Comparison of ENCODE assay signal across 27 cellular contexts in the genomic region with DNA sequence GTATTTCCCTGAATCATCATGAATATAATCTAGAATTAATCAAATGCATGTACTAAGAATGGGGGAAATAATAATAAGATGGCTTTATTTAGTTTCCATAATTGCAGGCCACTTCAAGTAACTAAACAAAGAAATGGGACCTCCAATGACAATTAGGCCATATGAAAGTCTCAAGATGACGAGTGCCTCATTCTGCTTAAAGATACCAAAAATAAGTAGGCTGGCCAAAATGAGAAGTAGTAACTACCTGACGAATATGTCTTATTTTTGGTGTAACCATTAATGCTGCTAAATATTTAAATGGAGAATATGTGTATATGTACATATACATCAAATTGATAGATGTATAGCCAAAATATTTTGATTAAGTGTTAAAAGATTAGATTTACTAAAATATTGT.
"Had no signal": no experiment of that assay in that cellular context is flagged by ENCODE, and none has a peak within 500 bp of the region (broad histone marks: within the 10 kb centered on the region; RNA-seq: fewer than 3 reads in every experiment).

No MANE protein-coding gene starts in this region.

- ATAC-seq: stimulated activated effector memory CD8-positive, alpha-beta T cell treated with anti-CD3 and anti-CD28 coated beads, Interleukin-12 subunit alpha, Interleukin-12 subunit beta, amount 100 ng/mL, for 72 hours; stimulated activated memory B cell treated with anti-CD40 and anti-IgM and Interleukin-4, amounts not matched to agents 10 μg/mL and 1 μg/mL and 100 μg/mL, for 72 hours; stimulated activated naive B cell treated with anti-CD40 and anti-IgM and Interleukin-4, amounts not matched to agents 10 μg/mL and 1 μg/mL and 100 μg/mL, for 72 hours; stimulated activated naive CD8-positive, alpha-beta T cell treated with anti-CD3 and anti-CD28 coated beads, Interleukin-15, amount 100 ng/mL, for 72 hours; stimulated activated naive CD8-positive, alpha-beta T cell treated with anti-CD3 and anti-CD28 coated beads, Interleukin-15, Interleukin-2, amounts not matched to agents 100 U/mL and 50 U/mL, for 24 hours; upper lobe of right lung had no signal

- H3K27ac ChIP-seq: stomach, suprapubic skin, testis, thoracic aorta, thyroid gland, tibial artery, tibial nerve, transverse colon, upper lobe of left lung, upper lobe of right lung, uterus, vagina had no signal

- H3K36me3 ChIP-seq: stomach, suprapubic skin, thoracic aorta, thyroid gland, tibial artery, tibial nerve, transverse colon, upper lobe of left lung, upper lobe of right lung, uterus, vagina had no signal

- H3K27me3 ChIP-seq: stomach, suprapubic skin, testis, thyroid gland, tibial artery, tibial nerve, transverse colon, upper lobe of left lung, upper lobe of right lung, uterus, vagina had no signal

- FAIRE-seq: urothelium cell line had no signal

- H3K4me3 ChIP-seq: stomach, suprapubic skin, testis, thoracic aorta, thyroid gland, tibial artery, tibial nerve, transverse colon, upper lobe of left lung, upper lobe of right lung, uterus, vagina had no signal

- H3K9me3 ChIP-seq: stomach, suprapubic skin, testis, thoracic aorta, thyroid gland, tibial artery, tibial nerve, transverse colon, upper lobe of left lung, upper lobe of right lung, uterus, vagina had no signal

- DNase-seq: stimulated activated CD4-positive, alpha-beta T cell treated with anti-CD3 and anti-CD28 coated beads, Interleukin-2, amount 100 ng/mL, for 48 hours; stimulated activated CD4-positive, alpha-beta T cell treated with anti-CD3 and anti-CD28 coated beads, Interleukin-4, amount 100 ng/mL, for 1 hour; stimulated activated CD4-positive, alpha-beta T cell treated with anti-CD3 and anti-CD28 coated beads, Interleukin-4, amount 100 ng/mL, for 24 hours; stimulated activated CD4-positive, alpha-beta T cell treated with anti-CD3 and anti-CD28 coated beads, Interleukin-4, amount 100 ng/mL, for 4 hours; stimulated activated CD8-positive, alpha-beta memory T cell treated with anti-CD3 and anti-CD28 coated beads, Interleukin-4, amount 100 ng/mL, for 48 hours; stimulated activated naive B cell treated with anti-CD40 and anti-IgM and Interleukin-4, amounts not matched to agents 10 μg/mL and 1 μg/mL and 100 μg/mL, for 72 hours; stimulated activated naive CD4-positive, alpha-beta T cell; stimulated activated naive CD4-positive, alpha-beta T cell treated with Interleukin-2 at 50 U/mL for 16 hours; stimulated activated naive CD8-positive, alpha-beta T cell treated with anti-CD3 and anti-CD28 coated beads, Interleukin-15, amount 100 ng/mL, for 72 hours; stimulated activated naive CD8-positive, alpha-beta T cell treated with anti-CD3 and anti-CD28 coated beads, Interleukin-15, Interleukin-2, amounts not matched to agents 100 U/mL and 50 U/mL, for 24 hours; stomach; substantia nigra; testis; thyroid gland; tibial artery; transverse colon; trophoblast cell; upper lobe of left lung; upper lobe of right lung; uterus had no signal

- H3K4me1 ChIP-seq: stomach, suprapubic skin, testis, thyroid gland, tibial artery, tibial nerve, transverse colon, upper lobe of left lung, upper lobe of right lung, uterus, vagina had no signal
